Comparison of ENCODE assay signal across 19 cellular contexts in the genomic region with DNA sequence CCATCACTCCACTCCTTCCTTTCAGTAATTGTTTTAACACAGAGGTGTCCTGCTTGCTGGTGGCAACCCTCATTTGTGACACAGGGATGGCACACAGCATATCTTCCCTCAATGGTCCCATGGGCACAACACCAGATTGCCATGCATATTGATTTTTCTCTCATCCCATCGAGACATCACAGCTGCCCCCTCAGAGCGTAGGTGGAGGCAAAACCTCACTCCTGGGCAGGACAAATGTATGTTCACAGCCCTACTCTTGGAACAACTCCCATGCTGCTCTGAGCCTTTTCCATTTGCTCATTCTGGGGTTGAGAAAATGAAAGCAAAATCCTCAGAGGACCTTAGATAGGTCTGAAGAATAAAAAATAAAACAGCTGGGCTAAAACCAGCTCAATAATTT.
"Had no signal": no experiment of that assay in that cellular context is flagged by ENCODE, and none has a peak within 500 bp of the region (broad histone marks: within the 10 kb centered on the region; RNA-seq: fewer than 3 reads in every experiment).

No MANE protein-coding gene starts in this region.

- H3K79me2 ChIP-seq: parathyroid adenoma had no signal

- H3K9ac ChIP-seq: parathyroid adenoma had no signal

- H2AFZ ChIP-seq: parathyroid adenoma had no signal

- DNase-seq: esophagus squamous epithelium; glutamatergic neuron; immature natural killer cell; left colon; left ventricle myocardium superior; mucosa of descending colon; natural killer cell; psoas muscle; right lobe of liver; stimulated activated CD4-positive, alpha-beta T cell treated with anti-CD3 and anti-CD28 coated beads, Interleukin-4, amount 100 ng/mL, for 1 hour; stimulated activated CD8-positive, alpha-beta memory T cell treated with anti-CD3 and anti-CD28 coated beads, Interleukin-4, amount 100 ng/mL, for 48 hours; stimulated activated naive CD8-positive, alpha-beta T cell treated with anti-CD3 and anti-CD28 coated beads, Interleukin-15, Interleukin-2, amounts not matched to agents 100 U/mL and 50 U/mL, for 24 hours; upper lobe of right lung had no signal

- H3K27ac ChIP-seq: esophagus squamous epithelium, gastroesophageal sphincter, parathyroid adenoma, psoas muscle, right lobe of liver, tibial nerve, upper lobe of right lung, vagina had no signal

- H3K9me3 ChIP-seq: esophagus squamous epithelium, gastroesophageal sphincter, mucosa of descending colon, psoas muscle, right lobe of liver, tibial nerve, upper lobe of right lung, vagina had no signal

- H3K36me3 ChIP-seq: esophagus squamous epithelium, gastroesophageal sphincter, right lobe of liver, tibial nerve, upper lobe of right lung, vagina had no signal

- H3K27me3 ChIP-seq: esophagus squamous epithelium, gastroesophageal sphincter, right lobe of liver, tibial nerve, upper lobe of right lung, vagina had no signal

- H3K4me1 ChIP-seq: esophagus squamous epithelium, gastroesophageal sphincter, parathyroid adenoma, psoas muscle, right lobe of liver, tibial nerve, upper lobe of right lung, vagina had no signal

- ATAC-seq: gastroesophageal sphincter; left colon; left ventricle myocardium superior; mucosa of descending colon; natural killer cell; psoas muscle; right lobe of liver; stimulated activated effector memory CD8-positive, alpha-beta T cell treated with anti-CD3 and anti-CD28 coated beads, Interleukin-12 subunit alpha, Interleukin-12 subunit beta, amount 100 ng/mL, for 72 hours; stimulated activated naive CD8-positive, alpha-beta T cell treated with anti-CD3 and anti-CD28 coated beads, Interleukin-15, Interleukin-2, amounts not matched to agents 100 U/mL and 50 U/mL, for 24 hours; upper lobe of right lung had no signal

- H3K4me3 ChIP-seq: esophagus squamous epithelium, gastroesophageal sphincter, lung, mucosa of descending colon, psoas muscle, right lobe of liver, tibial nerve, upper lobe of right lung, vagina had no signal
